Comparison of ENCODE assay signal across 8 cellular contexts in the genomic region with DNA sequence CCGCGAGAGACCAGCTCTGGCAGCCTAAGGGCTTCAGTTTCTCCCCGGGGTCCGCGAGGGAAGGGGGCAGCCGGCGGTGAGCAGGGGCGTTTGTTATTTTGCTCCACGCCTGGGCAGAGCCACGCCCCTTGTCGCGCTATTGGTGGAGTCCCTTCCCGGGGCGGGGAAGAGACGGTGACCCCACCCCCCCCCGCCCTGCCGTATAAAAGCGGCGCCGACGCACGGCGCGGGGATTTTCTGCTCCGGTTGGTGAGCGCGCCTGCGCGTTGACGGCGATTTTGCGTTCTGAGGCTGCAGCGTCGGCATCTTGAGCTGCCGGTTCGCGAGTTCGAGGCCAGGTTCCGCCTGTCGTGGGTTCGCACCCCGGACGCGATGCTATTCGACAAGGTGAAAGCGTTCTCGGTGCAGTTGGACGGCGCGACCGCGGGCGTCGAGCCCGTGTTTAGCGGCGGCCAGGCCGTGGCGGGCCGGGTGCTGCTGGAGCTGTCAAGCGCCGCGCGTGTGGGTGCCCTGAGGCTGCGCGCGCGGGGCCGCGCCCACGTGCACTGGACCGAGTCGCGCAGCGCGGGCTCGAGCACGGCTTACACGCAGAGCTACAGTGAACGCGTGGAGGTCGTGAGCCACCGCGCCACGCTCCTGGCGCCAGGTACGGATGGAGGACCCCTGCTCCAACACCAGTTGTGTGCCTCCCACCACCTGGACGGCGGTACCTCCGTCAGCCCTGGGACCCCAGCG.
DNase-seq lines count a peak whose midpoint lies in the region; ATAC-seq lines count a peak whose summit lies in the region.

A gene (plus strand): TSS at position 232 of the 735 bp plus-strand sequence. CDS start 141 bp downstream, at position 373.

- in situ Hi-C loops in KBM-7 (cut with MboI; ENCODE audit: low pct_unique_long_range_greater_than_20kb, low sequenced_read_pairs): no loop called here

- DNase-seq in CD1c-positive myeloid dendritic cell (ENCODE audit: extremely low spot score) (peak; percentile 95), NCI-H1930 (lab: John Stamatoyannopoulos, UW) (peak; percentile 71 to 87), iris pigment epithelial cell (ENCODE audit: low read depth) (peak; percentile 92), smooth muscle cell of the brain vasculature (ENCODE audit: low read depth, low spot score) (peak; percentile 78), KBM-7 (no peak)
- peak; percentile 84 for DNase-seq in activated CD4-positive, CD25-positive, alpha-beta regulatory T cell treated with anti-CD3 and anti-CD28 coated beads, Interleukin-2, amount 50 U/mL, for 72 hours
- DNase-seq in central memory CD4-positive, alpha-beta T cell: peak; percentile 85

- peak; percentile 43 for ATAC-seq in GM21825 (IDR thresholded peaks at IDR 0.05; ENCODE audit: unreplicated experiment)
